ENCODE assay signal across 2 cellular contexts in the genomic region with DNA sequence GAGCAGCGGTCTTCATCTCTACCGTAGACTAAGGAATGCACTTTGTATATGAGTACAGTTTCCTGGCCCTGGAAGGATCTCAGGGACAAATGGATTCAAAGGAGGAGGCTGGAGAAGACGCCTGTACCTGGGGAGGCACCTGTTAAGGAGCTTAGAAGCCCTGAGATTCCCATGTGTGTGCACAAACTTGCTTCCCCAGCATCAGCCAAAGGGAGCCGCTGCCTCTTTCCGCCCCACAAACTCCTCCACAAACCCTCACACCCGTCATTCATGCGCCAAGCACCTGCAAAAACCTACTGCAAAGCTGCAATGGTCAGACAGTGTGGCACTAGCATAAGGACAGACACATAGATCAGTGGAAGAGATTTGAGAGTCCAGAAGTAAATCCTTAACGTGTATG.
TF ChIP-seq lines count a peak whose summit lies in the region.

No MANE protein-coding gene starts in this region.

TF ChIP-seq in WTC11, 78 proteins besides CTCF, POLR2A, EP300 and RAD21 (continued from another document):
- TF ChIP-seq GRHL2 (CRISPR knock-in tag; IDR thresholded peaks at IDR 0.05; ENCODE audit: insufficient replicate concordance, severe bottlenecking) (no peak), EMX1 (CRISPR knock-in tag; IDR thresholded peaks at IDR 0.05) (no peak), ZNF232 (CRISPR knock-in tag; IDR thresholded peaks at IDR 0.05) (no peak), IRF2 (CRISPR knock-in tag; IDR thresholded peaks at IDR 0.05; ENCODE audit: borderline replicate concordance, low read depth) (no peak)
- TF ChIP-seq, protein P1, sequence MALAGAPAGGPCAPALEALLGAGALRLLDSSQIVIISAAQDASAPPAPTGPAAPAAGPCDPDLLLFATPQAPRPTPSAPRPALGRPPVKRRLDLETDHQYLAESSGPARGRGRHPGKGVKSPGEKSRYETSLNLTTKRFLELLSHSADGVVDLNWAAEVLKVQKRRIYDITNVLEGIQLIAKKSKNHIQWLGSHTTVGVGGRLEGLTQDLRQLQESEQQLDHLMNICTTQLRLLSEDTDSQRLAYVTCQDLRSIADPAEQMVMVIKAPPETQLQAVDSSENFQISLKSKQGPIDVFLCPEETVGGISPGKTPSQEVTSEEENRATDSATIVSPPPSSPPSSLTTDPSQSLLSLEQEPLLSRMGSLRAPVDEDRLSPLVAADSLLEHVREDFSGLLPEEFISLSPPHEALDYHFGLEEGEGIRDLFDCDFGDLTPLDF (CRISPR knock-in tag; IDR thresholded peaks at IDR 0.05), result no peak
- TF ChIP-seq, protein P2, sequence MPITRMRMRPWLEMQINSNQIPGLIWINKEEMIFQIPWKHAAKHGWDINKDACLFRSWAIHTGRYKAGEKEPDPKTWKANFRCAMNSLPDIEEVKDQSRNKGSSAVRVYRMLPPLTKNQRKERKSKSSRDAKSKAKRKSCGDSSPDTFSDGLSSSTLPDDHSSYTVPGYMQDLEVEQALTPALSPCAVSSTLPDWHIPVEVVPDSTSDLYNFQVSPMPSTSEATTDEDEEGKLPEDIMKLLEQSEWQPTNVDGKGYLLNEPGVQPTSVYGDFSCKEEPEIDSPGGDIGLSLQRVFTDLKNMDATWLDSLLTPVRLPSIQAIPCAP (CRISPR knock-in tag; IDR thresholded peaks at IDR 0.05), result no peak

TF ChIP-seq in SK-N-SH treated with all-trans-retinoic acid at 6 μM for 48 hours, 23 proteins besides CTCF, POLR2A, EP300 and RAD21 (continued from another document):
- TF ChIP-seq, protein P3, sequence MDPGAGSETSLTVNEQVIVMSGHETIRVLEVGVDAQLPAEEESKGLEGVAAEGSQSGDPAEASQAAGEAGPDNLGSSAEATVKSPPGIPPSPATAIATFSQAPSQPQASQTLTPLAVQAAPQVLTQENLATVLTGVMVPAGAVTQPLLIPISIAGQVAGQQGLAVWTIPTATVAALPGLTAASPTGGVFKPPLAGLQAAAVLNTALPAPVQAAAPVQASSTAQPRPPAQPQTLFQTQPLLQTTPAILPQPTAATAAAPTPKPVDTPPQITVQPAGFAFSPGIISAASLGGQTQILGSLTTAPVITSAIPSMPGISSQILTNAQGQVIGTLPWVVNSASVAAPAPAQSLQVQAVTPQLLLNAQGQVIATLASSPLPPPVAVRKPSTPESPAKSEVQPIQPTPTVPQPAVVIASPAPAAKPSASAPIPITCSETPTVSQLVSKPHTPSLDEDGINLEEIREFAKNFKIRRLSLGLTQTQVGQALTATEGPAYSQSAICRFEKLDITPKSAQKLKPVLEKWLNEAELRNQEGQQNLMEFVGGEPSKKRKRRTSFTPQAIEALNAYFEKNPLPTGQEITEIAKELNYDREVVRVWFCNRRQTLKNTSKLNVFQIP (CRISPR knock-in tag; IDR thresholded peaks at IDR 0.05; ENCODE audit: borderline replicate concordance, low read depth), result no peak
- no peak for TF ChIP-seq BACH2 (CRISPR knock-in tag; IDR thresholded peaks at IDR 0.05; ENCODE audit: borderline replicate concordance)
- TF ChIP-seq SNAI2 (CRISPR knock-in tag; IDR thresholded peaks at IDR 0.05), result no peak
- TF ChIP-seq, protein P4, sequence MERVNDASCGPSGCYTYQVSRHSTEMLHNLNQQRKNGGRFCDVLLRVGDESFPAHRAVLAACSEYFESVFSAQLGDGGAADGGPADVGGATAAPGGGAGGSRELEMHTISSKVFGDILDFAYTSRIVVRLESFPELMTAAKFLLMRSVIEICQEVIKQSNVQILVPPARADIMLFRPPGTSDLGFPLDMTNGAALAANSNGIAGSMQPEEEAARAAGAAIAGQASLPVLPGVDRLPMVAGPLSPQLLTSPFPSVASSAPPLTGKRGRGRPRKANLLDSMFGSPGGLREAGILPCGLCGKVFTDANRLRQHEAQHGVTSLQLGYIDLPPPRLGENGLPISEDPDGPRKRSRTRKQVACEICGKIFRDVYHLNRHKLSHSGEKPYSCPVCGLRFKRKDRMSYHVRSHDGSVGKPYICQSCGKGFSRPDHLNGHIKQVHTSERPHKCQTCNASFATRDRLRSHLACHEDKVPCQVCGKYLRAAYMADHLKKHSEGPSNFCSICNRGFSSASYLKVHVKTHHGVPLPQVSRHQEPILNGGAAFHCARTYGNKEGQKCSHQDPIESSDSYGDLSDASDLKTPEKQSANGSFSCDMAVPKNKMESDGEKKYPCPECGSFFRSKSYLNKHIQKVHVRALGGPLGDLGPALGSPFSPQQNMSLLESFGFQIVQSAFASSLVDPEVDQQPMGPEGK (CRISPR knock-in tag; IDR thresholded peaks at IDR 0.05; ENCODE audit: borderline replicate concordance), result no peak
TF ChIP-seq in SK-N-SH treated with all-trans-retinoic acid at 6 μM for 48 hours: peak in this region for 0.
